28 cellular contexts compared by ENCODE assay signal in genomic region chr9:23245067-23245466, GRCh38.
DNase-seq lines count a peak whose midpoint lies in the region; ATAC-seq, FAIRE-seq and TF ChIP-seq lines count a peak whose summit lies in the region.
"Had no signal": no experiment of that assay in that cellular context is flagged by ENCODE, and none has a peak within 500 bp of the region (broad histone marks: within the 10 kb centered on the region; RNA-seq: fewer than 3 reads in every experiment).

No MANE protein-coding gene starts in this region.

- no peaks in the 10 kb centered on the region for H4K20me1 ChIP-seq in HepG2 (ENCODE audit: insufficient read depth, low read length)
- H4K20me1 ChIP-seq: BLaER1; BLaER1 treated with 17β-estradiol and CSF1 and Interleukin-3, amounts not matched to agents 10 nM and 100 nM had no signal

- no peak for TF ChIP-seq EP300 in HepG2 (IDR thresholded peaks at IDR 0.05; ENCODE audit: low read depth in 2 of 2, low read length in 2 of 2)
- no peak for TF ChIP-seq EP300 in HepG2 (CRISPR knock-in tag; IDR thresholded peaks at IDR 0.05; ENCODE audit: borderline replicate concordance)

- no peak overlapping the region for H2AFZ ChIP-seq in HepG2 (ENCODE audit: low read length)

- H3K36me3 ChIP-seq in liver (ENCODE audit: control insufficient read depth in 4 of 4, insufficient read depth in 3 of 4, low read depth in 1 of 4, low read length in 3 of 4): no peaks in the 10 kb centered on the region
- H3K36me3 ChIP-seq in HepG2 (replicated peaks in 1 of 2; ENCODE audit: control insufficient read depth in 1 of 2, insufficient read depth in 2 of 2, low read length in 2 of 2): no peaks in the 10 kb centered on the region
- H3K36me3 ChIP-seq: BE2C; BLaER1; BLaER1 treated with 17β-estradiol and CSF1 and Interleukin-3, amounts not matched to agents 10 nM and 100 nM had no signal

- TF ChIP-seq CTCF in liver (IDR thresholded peaks at IDR 0.05; ENCODE audit: low read depth, low read length, missing input control): no peak
- TF ChIP-seq CTCF in HepG2 (CRISPR knock-in tag; IDR thresholded peaks at IDR 0.05): no peak

- DNase-seq in HepG2 (ENCODE audit: low spot score): no peak
- DNase-seq: 8988T; ACHN; AML-193; BE2C; C1 segment of cervical spinal cord; Caco-2; Calu3; CD4-positive, alpha-beta memory T cell; CD4-positive, alpha-beta T cell; CD4-positive, CD25-positive, alpha-beta regulatory T cell; CD8-positive, alpha-beta memory T cell; CD8-positive, alpha-beta T cell; COR-L47; DMS 273 treated with DMSO at 0.1 percent for 48 hours; DMS153; DMS53; DMS79; DMS79 treated with DMSO at 0.1 percent for 48 hours; DND-41; EL had no signal

- FAIRE-seq in HepG2 (lab: Jason Lieb, UNC): no peak
- FAIRE-seq: A549, D721Med had no signal

- intact Hi-C loops in HepG2 (cut with micrococcal nuclease; ENCODE audit: unreplicated experiment): no loop called here

- BruUV-seq in HepG2 (replicated peaks; lab: Mats Ljungman, UMichigan): no TSS peak

- H3K4me2 ChIP-seq in HepG2 (ENCODE audit: low read depth, low read length): no peak overlapping the region
- H3K4me2 ChIP-seq: A549; BLaER1; BLaER1 treated with 17β-estradiol and CSF1 and Interleukin-3, amounts not matched to agents 10 nM and 100 nM had no signal

- H3K9ac ChIP-seq in liver (ENCODE audit: low read depth in 1 of 2, low read length in 2 of 2) (no peak overlapping the region), HepG2 (ENCODE audit: insufficient read depth, low read depth, low read length) (no peak overlapping the region)
- H3K9ac ChIP-seq: BLaER1; BLaER1 treated with 17β-estradiol and CSF1 and Interleukin-3, amounts not matched to agents 10 nM and 100 nM had no signal

- TF ChIP-seq RAD21 in liver (IDR thresholded peaks at IDR 0.05) (no peak), HepG2 (CRISPR knock-in tag; IDR thresholded peaks at IDR 0.05) (no peak)

- ATAC-seq in HepG2: no peak
- ATAC-seq: A549; CD8-positive, alpha-beta T cell had no signal

- no peaks in the 10 kb centered on the region for H3K79me2 ChIP-seq in HepG2 (ENCODE audit: insufficient read depth, low read length)

- H3K27ac ChIP-seq in liver (ENCODE audit: low read depth in 1 of 2, low read length in 2 of 2) (no peak overlapping the region), HepG2 (ENCODE audit: extremely low read length, insufficient read depth, low read length) (no peak overlapping the region)
- H3K27ac ChIP-seq: 22Rv1; A549; BLaER1; BLaER1 treated with 17β-estradiol and CSF1 and Interleukin-3, amounts not matched to agents 10 nM and 100 nM; C4-2B had no signal

- no peaks in the 10 kb centered on the region for H3K4me1 ChIP-seq in liver (ENCODE audit: control insufficient read depth in 4 of 4, insufficient read depth in 4 of 4, low read length in 3 of 4)
- no peaks in the 10 kb centered on the region for H3K4me1 ChIP-seq in HepG2 (ENCODE audit: insufficient read depth, low read length)
- H3K4me1 ChIP-seq: A549; BE2C; BLaER1; BLaER1 treated with 17β-estradiol and CSF1 and Interleukin-3, amounts not matched to agents 10 nM and 100 nM; Caco-2 had no signal

- H3K27me3 ChIP-seq in liver (ENCODE audit: control insufficient read depth in 4 of 4, insufficient read depth in 4 of 4, low read length in 3 of 4) (no peaks in the 10 kb centered on the region), HepG2 (ENCODE audit: control insufficient read depth in 1 of 2, insufficient read depth in 2 of 2, low read length in 2 of 2) (no peaks in the 10 kb centered on the region)
- H3K27me3 ChIP-seq: BE2C; BLaER1; BLaER1 treated with 17β-estradiol and CSF1 and Interleukin-3, amounts not matched to agents 10 nM and 100 nM had no signal

- CTCF ChIA-PET in HepG2 (lab: Yijun Ruan, JAX; ENCODE audit: low intra/inter-chr PET ratio, low total read pairs): no interaction called here

- in situ Hi-C loops in HepG2 (cut with HindIII; ENCODE audit: extremely low pct_ligation_motif_present, low pct_unique_long_range_greater_than_20kb): no loop called here

- H3K4me3 ChIP-seq in liver (ENCODE audit: low read depth in 1 of 3, low read length in 3 of 3) (no peak overlapping the region), HepG2 (replicated peaks in 1 of 3; ENCODE audit: insufficient read depth in 1 of 3, low read depth in 2 of 3, low read length in 3 of 3) (no peak overlapping the region)
- H3K4me3 ChIP-seq: A549; BLaER1; BLaER1 treated with 17β-estradiol and CSF1 and Interleukin-3, amounts not matched to agents 10 nM and 100 nM had no signal

- TF ChIP-seq POLR2A in HepG2 (IDR thresholded peaks at IDR 0.05; ENCODE audit: insufficient read depth in 1 of 2, low read depth in 2 of 2, low read length in 2 of 2): no peak

- POLR2A ChIA-PET in HepG2 (lab: Yijun Ruan, JAX): no interaction called here

- H3K9me3 ChIP-seq in liver (ENCODE audit: control insufficient read depth in 4 of 4, low read length in 3 of 4): no peaks in the 10 kb centered on the region
- H3K9me3 ChIP-seq in HepG2 (ENCODE audit: low read length): peaks cover 71% of the 10 kb centered on the region
- H3K9me3 ChIP-seq: A549, BE2C, BLaER1, Caco-2 had no signal

TF ChIP-seq in liver, 16 proteins besides CTCF, POLR2A, EP300 and RAD21:
- TF ChIP-seq HNF4A (conservative IDR thresholded peaks at IDR 0.05) (peak; percentile 69 to 75), NR2F2 (IDR thresholded peaks at IDR 0.05) (no peak), RXRA (IDR thresholded peaks at IDR 0.05) (no peak), MAX (IDR thresholded peaks at IDR 0.05) (no peak)
TF ChIP-seq in liver: peak in this region for 1.

TF ChIP-seq in HepG2, 621 proteins besides CTCF, POLR2A, EP300 and RAD21 (continues in another document):
- no peak for TF ChIP-seq TCF7 (IDR thresholded peaks at IDR 0.05; ENCODE audit: low read depth)
- TF ChIP-seq HOXA7 (CRISPR knock-in tag; IDR thresholded peaks at IDR 0.05): no peak
- no peak for TF ChIP-seq TFE3 (CRISPR knock-in tag; IDR thresholded peaks at IDR 0.05)
- TF ChIP-seq YEATS2 (CRISPR knock-in tag; IDR thresholded peaks at IDR 0.05; ENCODE audit: borderline replicate concordance): no peak
- no peak for TF ChIP-seq KDM2A (CRISPR knock-in tag; IDR thresholded peaks at IDR 0.05; ENCODE audit: borderline replicate concordance, low read depth)
- no peak for TF ChIP-seq NR0B2 (CRISPR knock-in tag; IDR thresholded peaks at IDR 0.05)
- no peak for TF ChIP-seq SATB2 (CRISPR knock-in tag; IDR thresholded peaks at IDR 0.05)
- no peak for TF ChIP-seq ZNF496 (CRISPR knock-in tag; IDR thresholded peaks at IDR 0.05; ENCODE audit: insufficient replicate concordance)
- TF ChIP-seq EZH2 (conservative IDR thresholded peaks at IDR 0.05; ENCODE audit: low read depth, low read length): no peak
- TF ChIP-seq STAG1 (CRISPR knock-in tag; IDR thresholded peaks at IDR 0.05): no peak
- no peak for TF ChIP-seq SRSF1 (optimal IDR thresholded peaks at IDR 0.05; ENCODE audit: low read depth, low read length)
- TF ChIP-seq ZNF740 (CRISPR knock-in tag; IDR thresholded peaks at IDR 0.05): no peak
- no peak for TF ChIP-seq PRPF4 (IDR thresholded peaks at IDR 0.05; ENCODE audit: low read depth, low read length, poor library complexity, severe bottlenecking)
- TF ChIP-seq ZBED4 (CRISPR knock-in tag; IDR thresholded peaks at IDR 0.05; ENCODE audit: borderline replicate concordance): no peak
